1 cellular context compared by ENCODE assay signal in the genomic region with DNA sequence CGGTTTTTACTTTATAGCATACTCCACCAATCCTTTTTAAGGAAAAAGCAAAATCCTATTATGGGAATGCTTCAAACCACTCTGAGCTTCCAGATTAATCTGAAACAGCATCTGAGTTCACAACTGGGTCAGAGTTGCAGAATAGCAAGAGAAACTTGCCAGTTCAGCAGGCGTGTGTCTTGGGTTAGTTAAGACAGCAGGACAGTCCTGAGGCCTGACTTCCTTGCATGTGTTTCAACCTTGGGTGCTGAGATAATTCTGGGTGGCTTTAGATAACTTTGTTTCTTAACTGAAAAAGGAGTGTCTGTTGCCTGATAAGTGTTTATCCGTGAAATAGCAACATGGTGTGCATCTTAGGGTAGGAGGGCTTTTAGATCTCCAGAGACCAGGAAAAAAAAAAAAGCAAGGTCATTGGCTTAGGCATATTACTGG.
A peak's percentile ranks its signal among the peaks of the same experiment; 100 is the strongest.
TF ChIP-seq lines count a peak whose summit lies in the region.

No MANE protein-coding gene starts in this region.

TF ChIP-seq in K562, 482 proteins besides CTCF, POLR2A, EP300 and RAD21 (continued from another document and continues in another):
- TF ChIP-seq, protein P1, sequence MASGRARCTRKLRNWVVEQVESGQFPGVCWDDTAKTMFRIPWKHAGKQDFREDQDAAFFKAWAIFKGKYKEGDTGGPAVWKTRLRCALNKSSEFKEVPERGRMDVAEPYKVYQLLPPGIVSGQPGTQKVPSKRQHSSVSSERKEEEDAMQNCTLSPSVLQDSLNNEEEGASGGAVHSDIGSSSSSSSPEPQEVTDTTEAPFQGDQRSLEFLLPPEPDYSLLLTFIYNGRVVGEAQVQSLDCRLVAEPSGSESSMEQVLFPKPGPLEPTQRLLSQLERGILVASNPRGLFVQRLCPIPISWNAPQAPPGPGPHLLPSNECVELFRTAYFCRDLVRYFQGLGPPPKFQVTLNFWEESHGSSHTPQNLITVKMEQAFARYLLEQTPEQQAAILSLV (tag; IDR thresholded peaks at IDR 0.05): 0 out of 2 replicates have a peak, but pooled peaks have one; percentile 20
- TF ChIP-seq GTF2E2 (tag; IDR thresholded peaks at IDR 0.05) (no peak), MTA2 (IDR thresholded peaks at IDR 0.05; ENCODE audit: low read depth) (peak; percentile 100), BRCA1 (IDR thresholded peaks at IDR 0.05) (no peak), BRCA1 (CRISPR knock-in tag; IDR thresholded peaks at IDR 0.05) (no peak), EZH2 (IDR thresholded peaks at IDR 0.05; ENCODE audit: borderline replicate concordance, low read depth, low read length) (peak; percentile 90; the same call in 1 of the 2 replicates), GATAD2B (IDR thresholded peaks at IDR 0.05; ENCODE audit: borderline replicate concordance) (peak; percentile 95), PML (IDR thresholded peaks at IDR 0.05; ENCODE audit: low read length) (peak; percentile 100), MAFG (tag; conservative IDR thresholded peaks at IDR 0.05) (peak; percentile 94), ZNF778 (CRISPR knock-in tag; IDR thresholded peaks at IDR 0.05) (no peak), PYGO2 (tag; IDR thresholded peaks at IDR 0.05) (peak; percentile 83), MEF2D (tag; conservative IDR thresholded peaks at IDR 0.05; ENCODE audit: low read depth) (peak; percentile 88), ZNF23 (CRISPR knock-in tag; IDR thresholded peaks at IDR 0.05) (no peak), ZKSCAN1 (IDR thresholded peaks at IDR 0.05; ENCODE audit: low read depth, low read length) (peak; percentile 73), RBBP5 (IDR thresholded peaks at IDR 0.05; ENCODE audit: borderline replicate concordance, insufficient read depth, low read length, poor library complexity, severe bottlenecking) (peak; percentile 27), FOXJ3 (CRISPR knock-in tag; IDR thresholded peaks at IDR 0.05) (peak; percentile 47; the same call in 1 of the 2 replicates), MYNN (IDR thresholded peaks at IDR 0.05) (peak; percentile 96), MYNN (CRISPR knock-in tag; IDR thresholded peaks at IDR 0.05) (no peak), FOXA1 (IDR thresholded peaks at IDR 0.05; ENCODE audit: borderline replicate concordance) (no peak), YY1 (IDR thresholded peaks at IDR 0.05; ENCODE audit: borderline replicate concordance in 1 of 3, control insufficient read depth in 1 of 3, extremely low read depth in 1 of 3, insufficient read depth in 3 of 3, insufficient read length in 1 of 3, insufficient replicate concordance in 2 of 3, low read depth in 1 of 3, low read length in 2 of 3) (peak in 1 of 3 experiments; percentile 38), MTA3 (IDR thresholded peaks at IDR 0.05; ENCODE audit: borderline replicate concordance) (peak; percentile 88; the same call in 1 of the 2 replicates), E2F3 (CRISPR knock-in tag; IDR thresholded peaks at IDR 0.05) (no peak), JUND (IDR thresholded peaks at IDR 0.05; ENCODE audit: borderline replicate concordance, low read depth, low read length) (peak; percentile 87), JUND (tag; IDR thresholded peaks at IDR 0.05; ENCODE audit: borderline replicate concordance, low read depth, low read length) (peak; percentile 79; the same call in 1 of the 3 replicates), ZNF436 (CRISPR knock-in tag; IDR thresholded peaks at IDR 0.05) (no peak), CTBP1 (IDR thresholded peaks at IDR 0.05; ENCODE audit: borderline replicate concordance) (peak; percentile 85; the same call in 1 of the 2 replicates), HOXB6 (CRISPR knock-in tag; IDR thresholded peaks at IDR 0.05; ENCODE audit: borderline replicate concordance) (no peak), ZNF717 (CRISPR knock-in tag; IDR thresholded peaks at IDR 0.05) (no peak), RHOXF2B (CRISPR knock-in tag; conservative IDR thresholded peaks at IDR 0.05) (no peak), ETV1 (tag; conservative IDR thresholded peaks at IDR 0.05; ENCODE audit: low read depth) (peak; percentile 73), CCNT2 (IDR thresholded peaks at IDR 0.05; ENCODE audit: borderline replicate concordance, extremely low read depth, insufficient read length, low read depth, low read length) (peak; percentile 100)
- TF ChIP-seq, protein P2, sequence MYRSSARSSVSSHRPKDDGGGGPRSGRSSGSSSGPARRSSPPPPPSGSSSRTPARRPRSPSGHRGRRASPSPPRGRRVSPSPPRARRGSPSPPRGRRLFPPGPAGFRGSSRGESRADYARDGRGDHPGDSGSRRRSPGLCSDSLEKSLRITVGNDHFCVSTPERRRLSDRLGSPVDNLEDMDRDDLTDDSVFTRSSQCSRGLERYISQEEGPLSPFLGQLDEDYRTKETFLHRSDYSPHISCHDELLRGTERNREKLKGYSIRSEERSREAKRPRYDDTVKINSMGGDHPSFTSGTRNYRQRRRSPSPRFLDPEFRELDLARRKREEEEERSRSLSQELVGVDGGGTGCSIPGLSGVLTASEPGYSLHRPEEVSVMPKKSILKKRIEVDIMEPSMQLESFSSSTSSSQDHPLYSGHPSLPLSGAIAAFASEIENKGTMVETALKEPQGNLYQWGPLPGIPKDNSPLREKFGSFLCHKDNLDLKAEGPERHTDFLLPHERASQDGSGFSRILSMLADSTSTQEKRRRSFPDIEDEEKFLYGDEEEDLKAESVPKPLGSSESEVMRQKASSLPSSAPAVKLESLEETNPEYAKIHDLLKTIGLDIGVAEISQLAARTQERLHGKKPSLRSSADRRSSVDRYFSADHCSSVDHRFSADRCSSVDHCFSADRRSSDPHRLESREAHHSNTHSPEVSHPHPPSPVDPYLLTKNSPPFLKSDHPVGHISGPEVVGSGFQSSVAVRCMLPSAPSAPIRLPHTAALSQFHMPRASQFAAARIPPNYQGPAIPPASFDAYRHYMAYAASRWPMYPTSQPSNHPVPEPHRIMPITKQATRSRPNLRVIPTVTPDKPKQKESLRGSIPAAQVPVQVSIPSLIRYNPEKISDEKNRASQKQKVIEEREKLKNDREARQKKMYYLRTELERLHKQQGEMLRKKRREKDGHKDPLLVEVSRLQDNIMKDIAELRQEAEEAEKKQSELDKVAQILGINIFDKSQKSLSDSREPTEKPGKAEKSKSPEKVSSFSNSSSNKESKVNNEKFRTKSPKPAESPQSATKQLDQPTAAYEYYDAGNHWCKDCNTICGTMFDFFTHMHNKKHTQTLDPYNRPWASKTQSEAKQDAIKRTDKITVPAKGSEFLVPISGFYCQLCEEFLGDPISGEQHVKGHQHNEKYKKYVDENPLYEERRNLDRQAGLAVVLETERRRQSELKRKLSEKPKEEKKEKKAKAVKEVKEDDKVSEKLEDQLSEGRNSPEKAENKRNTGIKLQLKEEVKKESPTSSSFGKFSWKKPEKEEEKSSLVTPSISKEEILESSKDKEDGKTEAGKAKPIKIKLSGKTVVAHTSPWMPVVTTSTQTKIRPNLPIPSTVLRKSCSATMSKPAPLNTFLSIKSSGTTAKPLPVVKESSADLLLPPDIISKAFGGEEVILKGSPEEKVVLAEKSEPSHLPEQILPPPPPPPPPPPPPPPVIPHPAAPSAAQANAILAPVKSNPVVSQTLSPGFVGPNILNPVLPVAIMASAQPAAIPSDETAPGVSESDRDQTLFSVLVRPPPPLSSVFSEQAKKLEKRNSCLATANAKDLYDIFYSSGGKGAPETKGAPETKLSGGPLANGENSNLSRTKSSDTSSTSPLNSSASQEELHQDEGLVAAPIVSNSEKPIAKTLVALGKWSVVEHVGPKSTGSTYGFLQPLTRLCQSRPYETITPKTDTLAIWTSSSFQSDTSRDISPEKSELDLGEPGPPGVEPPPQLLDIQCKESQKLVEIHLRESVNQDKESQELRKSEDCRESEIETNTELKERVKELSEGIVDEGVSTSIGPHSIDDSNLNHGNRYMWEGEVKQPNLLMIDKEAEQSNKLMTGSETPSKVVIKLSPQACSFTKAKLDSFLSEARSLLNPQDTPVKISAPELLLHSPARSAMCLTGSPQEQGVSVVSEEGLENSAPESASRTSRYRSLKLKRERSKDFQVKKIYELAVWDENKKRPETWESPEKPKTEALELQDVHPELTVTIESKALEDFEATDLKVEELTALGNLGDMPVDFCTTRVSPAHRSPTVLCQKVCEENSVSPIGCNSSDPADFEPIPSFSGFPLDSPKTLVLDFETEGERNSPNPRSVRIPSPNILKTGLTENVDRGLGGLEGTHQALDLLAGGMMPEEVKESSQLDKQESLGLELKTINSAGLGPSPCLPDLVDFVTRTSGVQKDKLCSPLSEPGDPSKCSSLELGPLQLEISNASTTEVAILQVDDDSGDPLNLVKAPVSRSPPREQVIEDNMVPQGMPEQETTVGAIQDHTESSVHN (IDR thresholded peaks at IDR 0.05; ENCODE audit: borderline replicate concordance in 1 of 2, low read depth in 1 of 2): peak in 1 of 2 experiments; percentile 71; a peak in 2 of 4 replicates
- TF ChIP-seq, protein P3, sequence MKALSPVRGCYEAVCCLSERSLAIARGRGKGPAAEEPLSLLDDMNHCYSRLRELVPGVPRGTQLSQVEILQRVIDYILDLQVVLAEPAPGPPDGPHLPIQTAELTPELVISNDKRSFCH (CRISPR knock-in tag; IDR thresholded peaks at IDR 0.05): no peak
- TF ChIP-seq, protein P3 (tag; IDR thresholded peaks at IDR 0.05): peak; percentile 89
- TF ChIP-seq, protein P4, sequence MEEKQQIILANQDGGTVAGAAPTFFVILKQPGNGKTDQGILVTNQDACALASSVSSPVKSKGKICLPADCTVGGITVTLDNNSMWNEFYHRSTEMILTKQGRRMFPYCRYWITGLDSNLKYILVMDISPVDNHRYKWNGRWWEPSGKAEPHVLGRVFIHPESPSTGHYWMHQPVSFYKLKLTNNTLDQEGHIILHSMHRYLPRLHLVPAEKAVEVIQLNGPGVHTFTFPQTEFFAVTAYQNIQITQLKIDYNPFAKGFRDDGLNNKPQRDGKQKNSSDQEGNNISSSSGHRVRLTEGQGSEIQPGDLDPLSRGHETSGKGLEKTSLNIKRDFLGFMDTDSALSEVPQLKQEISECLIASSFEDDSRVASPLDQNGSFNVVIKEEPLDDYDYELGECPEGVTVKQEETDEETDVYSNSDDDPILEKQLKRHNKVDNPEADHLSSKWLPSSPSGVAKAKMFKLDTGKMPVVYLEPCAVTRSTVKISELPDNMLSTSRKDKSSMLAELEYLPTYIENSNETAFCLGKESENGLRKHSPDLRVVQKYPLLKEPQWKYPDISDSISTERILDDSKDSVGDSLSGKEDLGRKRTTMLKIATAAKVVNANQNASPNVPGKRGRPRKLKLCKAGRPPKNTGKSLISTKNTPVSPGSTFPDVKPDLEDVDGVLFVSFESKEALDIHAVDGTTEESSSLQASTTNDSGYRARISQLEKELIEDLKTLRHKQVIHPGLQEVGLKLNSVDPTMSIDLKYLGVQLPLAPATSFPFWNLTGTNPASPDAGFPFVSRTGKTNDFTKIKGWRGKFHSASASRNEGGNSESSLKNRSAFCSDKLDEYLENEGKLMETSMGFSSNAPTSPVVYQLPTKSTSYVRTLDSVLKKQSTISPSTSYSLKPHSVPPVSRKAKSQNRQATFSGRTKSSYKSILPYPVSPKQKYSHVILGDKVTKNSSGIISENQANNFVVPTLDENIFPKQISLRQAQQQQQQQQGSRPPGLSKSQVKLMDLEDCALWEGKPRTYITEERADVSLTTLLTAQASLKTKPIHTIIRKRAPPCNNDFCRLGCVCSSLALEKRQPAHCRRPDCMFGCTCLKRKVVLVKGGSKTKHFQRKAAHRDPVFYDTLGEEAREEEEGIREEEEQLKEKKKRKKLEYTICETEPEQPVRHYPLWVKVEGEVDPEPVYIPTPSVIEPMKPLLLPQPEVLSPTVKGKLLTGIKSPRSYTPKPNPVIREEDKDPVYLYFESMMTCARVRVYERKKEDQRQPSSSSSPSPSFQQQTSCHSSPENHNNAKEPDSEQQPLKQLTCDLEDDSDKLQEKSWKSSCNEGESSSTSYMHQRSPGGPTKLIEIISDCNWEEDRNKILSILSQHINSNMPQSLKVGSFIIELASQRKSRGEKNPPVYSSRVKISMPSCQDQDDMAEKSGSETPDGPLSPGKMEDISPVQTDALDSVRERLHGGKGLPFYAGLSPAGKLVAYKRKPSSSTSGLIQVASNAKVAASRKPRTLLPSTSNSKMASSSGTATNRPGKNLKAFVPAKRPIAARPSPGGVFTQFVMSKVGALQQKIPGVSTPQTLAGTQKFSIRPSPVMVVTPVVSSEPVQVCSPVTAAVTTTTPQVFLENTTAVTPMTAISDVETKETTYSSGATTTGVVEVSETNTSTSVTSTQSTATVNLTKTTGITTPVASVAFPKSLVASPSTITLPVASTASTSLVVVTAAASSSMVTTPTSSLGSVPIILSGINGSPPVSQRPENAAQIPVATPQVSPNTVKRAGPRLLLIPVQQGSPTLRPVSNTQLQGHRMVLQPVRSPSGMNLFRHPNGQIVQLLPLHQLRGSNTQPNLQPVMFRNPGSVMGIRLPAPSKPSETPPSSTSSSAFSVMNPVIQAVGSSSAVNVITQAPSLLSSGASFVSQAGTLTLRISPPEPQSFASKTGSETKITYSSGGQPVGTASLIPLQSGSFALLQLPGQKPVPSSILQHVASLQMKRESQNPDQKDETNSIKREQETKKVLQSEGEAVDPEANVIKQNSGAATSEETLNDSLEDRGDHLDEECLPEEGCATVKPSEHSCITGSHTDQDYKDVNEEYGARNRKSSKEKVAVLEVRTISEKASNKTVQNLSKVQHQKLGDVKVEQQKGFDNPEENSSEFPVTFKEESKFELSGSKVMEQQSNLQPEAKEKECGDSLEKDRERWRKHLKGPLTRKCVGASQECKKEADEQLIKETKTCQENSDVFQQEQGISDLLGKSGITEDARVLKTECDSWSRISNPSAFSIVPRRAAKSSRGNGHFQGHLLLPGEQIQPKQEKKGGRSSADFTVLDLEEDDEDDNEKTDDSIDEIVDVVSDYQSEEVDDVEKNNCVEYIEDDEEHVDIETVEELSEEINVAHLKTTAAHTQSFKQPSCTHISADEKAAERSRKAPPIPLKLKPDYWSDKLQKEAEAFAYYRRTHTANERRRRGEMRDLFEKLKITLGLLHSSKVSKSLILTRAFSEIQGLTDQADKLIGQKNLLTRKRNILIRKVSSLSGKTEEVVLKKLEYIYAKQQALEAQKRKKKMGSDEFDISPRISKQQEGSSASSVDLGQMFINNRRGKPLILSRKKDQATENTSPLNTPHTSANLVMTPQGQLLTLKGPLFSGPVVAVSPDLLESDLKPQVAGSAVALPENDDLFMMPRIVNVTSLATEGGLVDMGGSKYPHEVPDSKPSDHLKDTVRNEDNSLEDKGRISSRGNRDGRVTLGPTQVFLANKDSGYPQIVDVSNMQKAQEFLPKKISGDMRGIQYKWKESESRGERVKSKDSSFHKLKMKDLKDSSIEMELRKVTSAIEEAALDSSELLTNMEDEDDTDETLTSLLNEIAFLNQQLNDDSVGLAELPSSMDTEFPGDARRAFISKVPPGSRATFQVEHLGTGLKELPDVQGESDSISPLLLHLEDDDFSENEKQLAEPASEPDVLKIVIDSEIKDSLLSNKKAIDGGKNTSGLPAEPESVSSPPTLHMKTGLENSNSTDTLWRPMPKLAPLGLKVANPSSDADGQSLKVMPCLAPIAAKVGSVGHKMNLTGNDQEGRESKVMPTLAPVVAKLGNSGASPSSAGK (IDR thresholded peaks at IDR 0.05): peak; percentile 42; the same call in 1 of the 2 replicates
